In genomic region chr18:46315187-46315586, GRCh38 we compare ENCODE assay signal across 13 cellular contexts.
"Had no signal": no experiment of that assay in that cellular context is flagged by ENCODE, and none has a peak within 500 bp of the region (broad histone marks: within the 10 kb centered on the region; RNA-seq: fewer than 3 reads in every experiment).

No MANE protein-coding gene starts in this region.

- H3K9me3 ChIP-seq: ascending aorta, heart right ventricle, left lung, upper lobe of left lung had no signal

- DNase-seq: activated naive CD4-positive, alpha-beta T cell treated with Interleukin-2 at 50 U/mL for 16 hours; activated naive CD8-positive, alpha-beta T cell treated with anti-CD3 and anti-CD28 coated beads, Interleukin-2, amount 50 U/mL, for 24 hours; heart right ventricle; left lung; posterior cingulate gyrus; right cardiac atrium; small intestine; upper lobe of left lung had no signal

- FAIRE-seq: colon, frontal cortex, islet of Langerhans, small intestine had no signal

- ATAC-seq: activated naive CD8-positive, alpha-beta T cell treated with anti-CD3 and anti-CD28 coated beads, Interleukin-2, amount 50 U/mL, for 24 hours; heart right ventricle; left lung; right cardiac atrium had no signal

- H3K27me3 ChIP-seq: ascending aorta, heart right ventricle, left lung, upper lobe of left lung had no signal

- H3K4me1 ChIP-seq: ascending aorta, heart right ventricle, left lung, upper lobe of left lung had no signal

- H3K36me3 ChIP-seq: ascending aorta, heart right ventricle, left lung, upper lobe of left lung had no signal

- H3K27ac ChIP-seq: ascending aorta, heart right ventricle, left lung, upper lobe of left lung, VCaP had no signal

- H3K4me3 ChIP-seq: ascending aorta, heart right ventricle, left lung, upper lobe of left lung had no signal
